ENCODE assay signal across 17 cellular contexts in genomic region chr7:140267381-140268226, GRCh38.
"Had no signal": no experiment of that assay in that cellular context is flagged by ENCODE, and none has a peak within 500 bp of the region (broad histone marks: within the 10 kb centered on the region; RNA-seq: fewer than 3 reads in every experiment).

No MANE protein-coding gene starts in this region.

- H3K9me3 Mint-ChIP-seq: activated B cell treated with CpG ODN at 0.5 μM for 24 hours; activated CD4-positive, alpha-beta T cell treated with anti-CD3 and anti-CD28 coated beads, Interleukin-2, amount 10 ng/mL, durations not matched to agents 24 days and 14 days; activated naive CD4-positive, alpha-beta T cell treated with anti-CD3 and anti-CD28 coated beads, Interleukin-2, amount 50 U/mL, for 24 hours; activated T-helper 17 cell treated with anti-CD3 and anti-CD28 coated beads, Interleukin-2, amount 50 U/mL, for 72 hours had no signal

- H3K27me3 ChIP-seq: ascending aorta, heart left ventricle, right atrium auricular region, thyroid gland had no signal

- H3K4me3 Mint-ChIP-seq: activated B cell treated with CpG ODN at 0.5 μM for 24 hours; activated CD4-positive, alpha-beta T cell treated with anti-CD3 and anti-CD28 coated beads, Interleukin-2, amount 10 ng/mL, durations not matched to agents 24 days and 14 days; activated naive CD4-positive, alpha-beta T cell treated with anti-CD3 and anti-CD28 coated beads, Interleukin-2, amount 50 U/mL, for 24 hours; activated T-helper 17 cell treated with anti-CD3 and anti-CD28 coated beads, Interleukin-2, amount 50 U/mL, for 72 hours had no signal

- H3K27me3 Mint-ChIP-seq: activated B cell treated with CpG ODN at 0.5 μM for 24 hours; activated CD4-positive, alpha-beta T cell treated with anti-CD3 and anti-CD28 coated beads, Interleukin-2, amount 10 ng/mL, durations not matched to agents 24 days and 14 days; activated naive CD4-positive, alpha-beta T cell treated with anti-CD3 and anti-CD28 coated beads, Interleukin-2, amount 50 U/mL, for 24 hours; activated T-helper 17 cell treated with anti-CD3 and anti-CD28 coated beads, Interleukin-2, amount 50 U/mL, for 72 hours had no signal

- DNase-seq: activated B cell treated with CpG ODN at 0.5 μM for 24 hours, activated T-cell treated with anti-CD3 and anti-CD28 coated beads for 4 hours, heart left ventricle, mesenchymal stem cell, nucleus accumbens, small intestine, thyroid gland had no signal

- H3K36me3 Mint-ChIP-seq: activated naive CD4-positive, alpha-beta T cell treated with anti-CD3 and anti-CD28 coated beads, Interleukin-2, amount 50 U/mL, for 24 hours had no signal

- H3K27ac ChIP-seq: ascending aorta, heart left ventricle, right atrium auricular region, thyroid gland had no signal

- ATAC-seq: activated T-helper 17 cell treated with anti-CD3 and anti-CD28 coated beads, Interleukin-2, amount 50 U/mL, for 72 hours; heart left ventricle; left lobe of liver had no signal

- H3K9me3 ChIP-seq: ascending aorta, heart left ventricle, right atrium auricular region, thyroid gland had no signal

- H3K27ac Mint-ChIP-seq: activated B cell treated with CpG ODN at 0.5 μM for 24 hours; activated T-helper 17 cell treated with anti-CD3 and anti-CD28 coated beads, Interleukin-2, amount 50 U/mL, for 72 hours had no signal

- H3K4me1 ChIP-seq: ascending aorta, right atrium auricular region, thyroid gland had no signal

- H3K36me3 ChIP-seq: ascending aorta, heart left ventricle, right atrium auricular region, thyroid gland had no signal

- H3K4me1 Mint-ChIP-seq: activated B cell treated with CpG ODN at 0.5 μM for 24 hours had no signal

- H3K4me3 ChIP-seq: ascending aorta, heart left ventricle, right atrium auricular region, thyroid gland had no signal

- FAIRE-seq: bronchial epithelial cell, endothelial cell of umbilical vein, frontal cortex, islet of Langerhans, small intestine had no signal
